8 cellular contexts compared by ENCODE assay signal in genomic region chr11:134036484-134037092, GRCh38. TPM values are rescaled to one million over a fixed set of nuclear protein-coding genes. Genes with fewer than 3 reads are reported as not detected.
DNase-seq lines count a peak whose midpoint lies in the region; ATAC-seq and TF ChIP-seq lines count a peak whose summit lies in the region.

No MANE protein-coding gene starts in this region.

- H3K4me1 ChIP-seq in mesodermal cell (ENCODE audit: control insufficient read depth, insufficient read depth, low read length, poor library complexity, severe bottlenecking) (peaks cover 63% of the 10 kb centered on the region), uterus (peaks cover 16 to 18% of the 10 kb centered on the region in 2 donors)

- peak; percentile 6 for ATAC-seq in Right ventricle myocardium superior (ENCODE audit: poor library complexity)
- ATAC-seq in Right ventricle myocardium inferior = no peak

- no peak for TF ChIP-seq CTCF in uterus (IDR thresholded peaks at IDR 0.05)

- intact Hi-C loops in Right ventricle myocardium superior (cut with DNase I) (no loop called here), Right ventricle myocardium inferior (cut with DNase I) (loop anchor here (2.0 kb wide), 2 partner anchors 48 to 82 kb away; no protein-coding TSS in a partner anchor), uterus (cut with DNase I; ENCODE audit: low total_unique reads) (loop anchor here (10.0 kb wide), 1 partner anchor 82 kb away; the partner anchor contains the start of gene IGSF9B)

- H3K27ac ChIP-seq in caudate nucleus (ENCODE audit: low read depth, low read length) (peak overlapping the region; percentile 90), mesodermal cell (ENCODE audit: low read depth, low read length, severe bottlenecking) (peak overlapping the region; percentile 71), uterus (peak overlapping the region; percentile 93 to 99)

- DNase-seq in Right ventricle myocardium superior = no peak
- DNase-seq in Right ventricle myocardium inferior (ENCODE audit: missing footprints) = no peak
- peak in 2 of 61 donors; percentile 54 to 55 for DNase-seq in caudate nucleus (lab: John Stamatoyannopoulos, UW)
- DNase-seq in uterus = no peak
- no peak for DNase-seq in kidney glomerular epithelial cell (lab: John Stamatoyannopoulos, UW)
- DNase-seq in cortex of kidney (lab: John Stamatoyannopoulos, UW) = no peak
- DNase-seq in NCI-H345 treated with DMSO at 0.1 percent for 48 hours (lab: John Stamatoyannopoulos, UW; ENCODE audit: unreplicated experiment) = no peak

- H3K27me3 ChIP-seq in uterus = no peaks in the 10 kb centered on the region

- H3K4me3 ChIP-seq in mesodermal cell (ENCODE audit: extremely low read depth, insufficient read depth, low read length, poor library complexity, severe bottlenecking) (peak overlapping the region; percentile 50), uterus (peak overlapping the region; percentile 41 to 49)

- H3K9me3 ChIP-seq in mesodermal cell (ENCODE audit: control insufficient read depth, low read length) (no peaks in the 10 kb centered on the region), uterus (no peaks in the 10 kb centered on the region)

- H3K36me3 ChIP-seq in mesodermal cell (ENCODE audit: control insufficient read depth, insufficient read depth, low read length) = no peaks in the 10 kb centered on the region
- H3K36me3 ChIP-seq in uterus = no peaks in the 10 kb centered on the region

- 22% methylated on average over 10 to 11 of the region's 37 CpGs for WGBS in mesodermal cell (ENCODE audit: insufficient coverage in 2 of 2), 2 experiments

- TF ChIP-seq POLR2A in uterus (IDR thresholded peaks at IDR 0.05) = no peak

RNA-seq across cellular contexts. Expression of gene JAM3, which starts 32.3 kb away (rescaled TPM):
- 23.1 TPM for total RNA-seq in Right ventricle myocardium superior
- 22.5 TPM for total RNA-seq in Right ventricle myocardium inferior
- 135 TPM for polyA plus RNA-seq in mesodermal cell (2013, experiment 1 of 2)
- 118 TPM for polyA plus RNA-seq in mesodermal cell (2013, experiment 2 of 2)
- total RNA-seq in uterus = 10 to 100 TPM; 51.7 to 86.7 (median 68.1) TPM
